ENCODE assay signal across 24 cellular contexts in genomic region chr6:1104988-1105670, GRCh38.
"Had no signal": no experiment of that assay in that cellular context is flagged by ENCODE, and none has a peak within 500 bp of the region (broad histone marks: within the 10 kb centered on the region; RNA-seq: fewer than 3 reads in every experiment).

No MANE protein-coding gene starts in this region.

- H3K9me3 ChIP-seq: Peyer's patch, SJCRH30, SK-N-SH had no signal

- H3K4me3 Mint-ChIP-seq: activated CD4-positive, alpha-beta memory T cell treated with anti-CD3 and anti-CD28 coated beads, Interleukin-2, amount 10 ng/mL, durations not matched to agents 7 days and 5 days; activated CD4-positive, alpha-beta T cell treated with anti-CD3 and anti-CD28 coated beads for 36 hours; activated naive CD4-positive, alpha-beta T cell treated with anti-CD3 and anti-CD28 coated beads, Interleukin-2, amount 10 ng/mL, durations not matched to agents 7 days and 5 days; activated naive CD8-positive, alpha-beta T cell treated with anti-CD3 and anti-CD28 coated beads for 36 hours; activated T-cell treated with anti-CD3 and anti-CD28 coated beads, Interleukin-2, amount 50 U/mL, for 72 hours had no signal

- H3K9me3 Mint-ChIP-seq: activated CD4-positive, alpha-beta memory T cell treated with anti-CD3 and anti-CD28 coated beads, Interleukin-2, amount 10 ng/mL, durations not matched to agents 7 days and 5 days; activated naive CD4-positive, alpha-beta T cell treated with anti-CD3 and anti-CD28 coated beads, Interleukin-2, amount 10 ng/mL, durations not matched to agents 7 days and 5 days; activated T-cell treated with anti-CD3 and anti-CD28 coated beads, Interleukin-2, amount 50 U/mL, for 72 hours; activated T-helper 2 cell treated with anti-CD3 and anti-CD28 coated beads, Interferon-gamma antibody, Interleukin-2, Interleukin-4, amounts not matched to agents 10 μg/mL and 5 μg/mL and 100 μg/mL, durations not matched to agents 14 hours and 24 hours and 36 hours had no signal

- H3K36me3 ChIP-seq: Peyer's patch, SJCRH30 had no signal

- H3K27ac Mint-ChIP-seq: activated CD4-positive, alpha-beta memory T cell treated with anti-CD3 and anti-CD28 coated beads, Interleukin-2, amount 10 ng/mL, durations not matched to agents 7 days and 5 days; activated CD4-positive, alpha-beta T cell treated with anti-CD3 and anti-CD28 coated beads for 36 hours; activated naive CD4-positive, alpha-beta T cell treated with anti-CD3 and anti-CD28 coated beads, Interleukin-2, amount 10 ng/mL, durations not matched to agents 7 days and 5 days; activated naive CD8-positive, alpha-beta T cell treated with anti-CD3 and anti-CD28 coated beads for 36 hours; activated T-cell treated with anti-CD3 and anti-CD28 coated beads, Interleukin-2, amount 50 U/mL, for 72 hours; activated T-helper 2 cell treated with anti-CD3 and anti-CD28 coated beads, Interferon-gamma antibody, Interleukin-2, Interleukin-4, amounts not matched to agents 10 μg/mL and 5 μg/mL and 100 μg/mL, durations not matched to agents 14 hours and 24 hours and 36 hours had no signal

- H3K27me3 ChIP-seq: Peyer's patch, SJCRH30 had no signal

- H3K4me3 ChIP-seq: K562, Peyer's patch, SJCRH30 had no signal

- H3K4me1 ChIP-seq: Peyer's patch, SJCRH30 had no signal

- FAIRE-seq: K562 had no signal

- ATAC-seq: activated CD4-positive, alpha-beta T cell treated with anti-CD3 and anti-CD28 coated beads for 36 hours; activated T-cell treated with anti-CD3 and anti-CD28 coated beads, Interleukin-2, amount 50 U/mL, for 72 hours; K562 had no signal

- H3K36me3 Mint-ChIP-seq: activated naive CD4-positive, alpha-beta T cell treated with anti-CD3 and anti-CD28 coated beads, Interleukin-2, amount 10 ng/mL, durations not matched to agents 7 days and 5 days; activated naive CD8-positive, alpha-beta T cell treated with anti-CD3 and anti-CD28 coated beads for 36 hours had no signal

- H3K4me2 ChIP-seq: SK-N-SH had no signal

- H3K27ac ChIP-seq: Peyer's patch, RWPE1, SJCRH30, VCaP had no signal

- DNase-seq: activated CD4-positive, alpha-beta memory T cell treated with anti-CD3 and anti-CD28 coated beads, Interleukin-2, amount 10 ng/mL, durations not matched to agents 7 days and 5 days; activated CD4-positive, alpha-beta T cell treated with anti-CD3 and anti-CD28 coated beads for 36 hours; activated CD4-positive, alpha-beta T cell treated with anti-CD3 and anti-CD28 coated beads, Interleukin-2, amount 50 U/mL, for 1 hour; activated gamma-delta T cell treated with Interleukin-2 at 50 U/mL for 16 hours; activated naive CD4-positive, alpha-beta T cell treated with anti-CD3 and anti-CD28 coated beads, Interleukin-2, amount 10 ng/mL, durations not matched to agents 7 days and 5 days; activated naive CD8-positive, alpha-beta T cell treated with anti-CD3 and anti-CD28 coated beads for 36 hours; activated T-cell treated with anti-CD3 and anti-CD28 coated beads for 4 hours; activated T-cell treated with anti-CD3 and anti-CD28 coated beads, Interleukin-2, amount 50 U/mL, for 72 hours; Karpas-422; NCI-H1105 treated with DMSO at 0.1 percent for 48 hours; NCI-H1436 treated with DMSO at 0.1 percent for 48 hours; NCI-H187; NCI-H2081; NCI-H446; NCI-H524; Peyer's patch; Right ventricle myocardium superior; SJCRH30; SK-N-SH; T-helper 1 cell had no signal

- H3K4me1 Mint-ChIP-seq: activated CD4-positive, alpha-beta memory T cell treated with anti-CD3 and anti-CD28 coated beads, Interleukin-2, amount 10 ng/mL, durations not matched to agents 7 days and 5 days; activated CD4-positive, alpha-beta T cell treated with anti-CD3 and anti-CD28 coated beads for 36 hours; activated naive CD4-positive, alpha-beta T cell treated with anti-CD3 and anti-CD28 coated beads, Interleukin-2, amount 10 ng/mL, durations not matched to agents 7 days and 5 days; activated naive CD8-positive, alpha-beta T cell treated with anti-CD3 and anti-CD28 coated beads for 36 hours had no signal

- H3K9ac ChIP-seq: SK-N-SH had no signal
